38 cellular contexts compared by ENCODE assay signal in the genomic region with DNA sequence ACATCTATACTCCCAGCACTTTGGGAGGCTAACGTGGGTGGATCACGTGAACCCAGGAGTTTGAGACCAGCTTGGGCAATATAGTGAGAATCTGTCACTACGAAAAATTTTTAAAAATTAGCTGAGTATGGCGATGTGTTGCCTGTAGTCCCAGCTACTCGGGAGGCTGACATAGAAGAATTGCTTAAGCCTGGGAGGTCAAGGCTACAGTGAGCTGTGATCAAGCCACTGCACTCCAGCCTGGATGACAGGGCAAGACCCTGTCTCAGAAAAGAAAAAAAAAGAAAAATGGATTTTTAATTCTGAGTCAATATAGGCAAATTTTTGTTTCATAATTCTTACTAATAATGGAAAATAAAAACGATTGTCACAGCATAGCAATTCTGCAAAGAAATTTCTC. TPM values are rescaled to one million over a fixed set of nuclear protein-coding genes. Genes with fewer than 3 reads are reported as not detected.
"Had no signal": no experiment of that assay in that cellular context is flagged by ENCODE, and none has a peak within 500 bp of the region (broad histone marks: within the 10 kb centered on the region; RNA-seq: fewer than 3 reads in every experiment).

No MANE protein-coding gene starts in this region.

- H3K27ac ChIP-seq: ascending aorta, body of pancreas, brain microvascular endothelial cell, breast epithelium, cardiac muscle cell had no signal

- H3K4me1 ChIP-seq: ascending aorta, body of pancreas, breast epithelium had no signal

- H3K4me3 ChIP-seq: ascending aorta, body of pancreas, breast epithelium, cardiac muscle cell had no signal

- DNase-seq: activated effector memory CD4-positive, alpha-beta T cell treated with anti-CD3 and anti-CD28 coated beads, Interleukin-2, amount 50 U/mL, for 16 hours; activated effector memory CD4-positive, alpha-beta T cell treated with Interleukin-2 at 50 U/mL for 16 hours; activated gamma-delta T cell; activated gamma-delta T cell treated with Interleukin-2 at 50 U/mL for 16 hours; activated naive CD4-positive, alpha-beta T cell; activated naive CD4-positive, alpha-beta T cell treated with anti-CD3 and anti-CD28 coated beads for 36 hours; activated naive CD4-positive, alpha-beta T cell treated with anti-CD3 and anti-CD28 coated beads, Interleukin-2, amount 10 ng/mL, durations not matched to agents 7 days and 5 days; activated naive CD4-positive, alpha-beta T cell treated with anti-CD3 and anti-CD28 coated beads, Interleukin-2, amount 50 U/mL, for 16 hours; activated naive CD4-positive, alpha-beta T cell treated with Interleukin-2 at 50 U/mL for 16 hours; activated naive CD8-positive, alpha-beta T cell treated with anti-CD3 and anti-CD28 coated beads for 36 hours; activated naive CD8-positive, alpha-beta T cell treated with anti-CD3 and anti-CD28 coated beads, Interleukin-2, amount 10 ng/mL, durations not matched to agents 7 days and 5 days; activated naive CD8-positive, alpha-beta T cell treated with anti-CD3 and anti-CD28 coated beads, Interleukin-2, amount 50 U/mL, for 24 hours; activated T-cell treated with anti-CD3 and anti-CD28 coated beads, Interleukin-2, amount 50 U/mL, for 1 hour; activated T-cell treated with anti-CD3 and anti-CD28 coated beads, Interleukin-2, amount 50 U/mL, for 24 hours; activated T-cell treated with anti-CD3 and anti-CD28 coated beads, Interleukin-2, amount 50 U/mL, for 4 hours; activated T-cell treated with anti-CD3 and anti-CD28 coated beads, Interleukin-2, amount 50 U/mL, for 48 hours; activated T-cell treated with anti-CD3 and anti-CD28 coated beads, Interleukin-2, amount 50 U/mL, for 72 hours; amniotic stem cell; amygdala; anterior cingulate cortex; aorta; body of pancreas; brain microvascular endothelial cell; central memory CD4-positive, alpha-beta T cell; cerebellar nuclear complex had no signal

- H3K27me3 ChIP-seq: ascending aorta, body of pancreas, brain microvascular endothelial cell, breast epithelium, cardiac muscle cell had no signal

- ATAC-seq: activated naive CD4-positive, alpha-beta T cell treated with anti-CD3 and anti-CD28 coated beads, Interleukin-2, amount 50 U/mL, for 72 hours; activated naive CD8-positive, alpha-beta T cell treated with anti-CD3 and anti-CD28 coated beads, Interleukin-2, amount 50 U/mL, for 24 hours; activated T-cell treated with anti-CD3 and anti-CD28 coated beads, Interleukin-2, amount 50 U/mL, for 4 hours; activated T-cell treated with anti-CD3 and anti-CD28 coated beads, Interleukin-2, amount 50 U/mL, for 72 hours; activated T-helper 17 cell treated with anti-CD3 and anti-CD28 coated beads, Interleukin-2, amount 50 U/mL, for 72 hours; body of pancreas had no signal

- H3K9me3 ChIP-seq: ascending aorta, body of pancreas, breast epithelium had no signal

- H3K36me3 ChIP-seq: breast epithelium had no signal

RNA-seq across cellular contexts. Expression of gene C3orf49, which starts 13.3 kb away (rescaled TPM):
- total RNA-seq: activated naive CD4-positive, alpha-beta T cell treated with anti-CD3 and anti-CD28 coated beads for 36 hours; activated naive CD4-positive, alpha-beta T cell treated with anti-CD3 and anti-CD28 coated beads, Interleukin-2, amount 50 U/mL, for 72 hours; activated naive CD8-positive, alpha-beta T cell treated with anti-CD3 and anti-CD28 coated beads for 36 hours; activated naive CD8-positive, alpha-beta T cell treated with anti-CD3 and anti-CD28 coated beads, Interleukin-2, amount 10 ng/mL, durations not matched to agents 7 days and 5 days; activated T-cell treated with anti-CD3 and anti-CD28 coated beads, Interleukin-2, amount 50 U/mL, for 4 hours; activated T-cell treated with anti-CD3 and anti-CD28 coated beads, Interleukin-2, amount 50 U/mL, for 72 hours; activated T-helper 1 cell treated with anti-CD3 and anti-CD28 coated beads, Interleukin-12 subunit alpha, Interleukin-12 subunit beta, Interleukin-2, Interleukin-4 antibody, amounts not matched to agents 30 ng/mL and 10 ng/mL and 1 ng/mL, durations not matched to agents 14 hours and 24 hours and 36 hours; activated T-helper 17 cell treated with anti-CD3 and anti-CD28 coated beads, Interleukin-2, amount 50 U/mL, for 72 hours; activated T-helper 2 cell treated with anti-CD3 and anti-CD28 coated beads, Interferon-gamma antibody, Interleukin-2, Interleukin-4, amounts not matched to agents 10 μg/mL and 5 μg/mL and 100 μg/mL, durations not matched to agents 14 hours and 24 hours and 36 hours; aorta; ascending aorta; astrocyte; body of pancreas; breast epithelium; bronchial epithelial cell; cardiac muscle cell; cardiac septum; cerebellum; chondrocyte had no signal
- polyA plus RNA-seq: adipose tissue, aorta, cardiac muscle cell had no signal
